In the genomic region with DNA sequence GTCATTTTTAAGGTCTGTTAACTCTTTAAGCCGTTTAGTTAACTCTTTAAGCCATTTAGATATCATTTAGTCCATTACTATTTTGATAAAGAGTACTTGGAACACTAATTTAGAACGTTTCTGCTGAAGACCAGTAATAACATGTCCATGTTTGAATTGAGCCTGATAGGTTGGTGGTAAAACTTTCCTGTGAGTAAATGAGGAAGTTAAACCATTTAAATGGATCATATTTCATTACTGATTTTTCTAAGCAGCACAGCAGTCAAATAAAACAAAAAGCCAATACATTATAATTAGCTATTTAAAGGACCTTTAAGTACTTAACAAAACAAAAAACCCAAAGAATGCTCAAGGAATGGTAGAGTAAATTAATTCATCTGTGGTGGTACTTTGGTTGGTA, we compare ENCODE assay signal across 23 cellular contexts. TPM values are rescaled to one million over a fixed set of nuclear protein-coding genes. Genes with fewer than 3 reads are reported as not detected.
A peak's percentile ranks its signal among the peaks of the same experiment; 100 is the strongest.
DNase-seq lines count a peak whose midpoint lies in the region; ATAC-seq and TF ChIP-seq lines count a peak whose summit lies in the region.
"Had no signal": no experiment of that assay in that cellular context is flagged by ENCODE, and none has a peak within 500 bp of the region (broad histone marks: within the 10 kb centered on the region; RNA-seq: fewer than 3 reads in every experiment).

No MANE protein-coding gene starts in this region.

- no peaks in the 10 kb centered on the region for H3K27me3 ChIP-seq in body of pancreas
- H3K27me3 ChIP-seq: BLaER1 treated with 17β-estradiol and CSF1 and Interleukin-3, amounts not matched to agents 10 nM and 100 nM; heart left ventricle; MG63; Peyer's patch; tibial artery had no signal

- no peaks in the 10 kb centered on the region for H3K36me3 ChIP-seq in body of pancreas (replicated peaks in 1 of 2; ENCODE audit: insufficient read depth in 1 of 2, low read depth in 2 of 2)
- H3K36me3 ChIP-seq: heart left ventricle, MG63, Peyer's patch, tibial artery had no signal

- DNase-seq in NCI-H1436 treated with DMSO at 0.1 percent for 48 hours (lab: John Stamatoyannopoulos, UW) (peak; percentile 40), NCI-H1436 (lab: John Stamatoyannopoulos, UW) (no peak), NOMO-1 treated with DMSO at 0.1 percent for 48 hours (lab: John Stamatoyannopoulos, UW; ENCODE audit: unreplicated experiment) (peak; percentile 81), epithelial cell of esophagus (ENCODE audit: low read depth) (peak; percentile 48), body of pancreas (no peak)
- DNase-seq: activated CD4-positive, alpha-beta T cell treated with anti-CD3 and anti-CD28 coated beads for 48 hours; activated effector memory CD4-positive, alpha-beta T cell treated with anti-CD3 and anti-CD28 coated beads, Interleukin-2, amount 50 U/mL, for 16 hours; amniotic stem cell; central memory CD4-positive, alpha-beta T cell; DMS 273 treated with DMSO at 0.1 percent for 48 hours; GM23248; heart left ventricle; MG63; NCI-H2227 treated with DMSO at 0.1 percent for 48 hours; Peyer's patch; retina; stimulated activated naive CD4-positive, alpha-beta T cell; T-helper 9 cell; tibial artery had no signal

- no peak for ATAC-seq in GM21367 (IDR thresholded peaks at IDR 0.05; ENCODE audit: unreplicated experiment)
- ATAC-seq in body of pancreas, result no peak
- no peak for ATAC-seq in GM19351 (IDR thresholded peaks at IDR 0.05; ENCODE audit: unreplicated experiment)
- ATAC-seq: heart left ventricle had no signal

- H3K4me1 ChIP-seq in body of pancreas, result peaks cover 9% of the 10 kb centered on the region
- H3K4me1 ChIP-seq: Peyer's patch had no signal

- no peak for TF ChIP-seq POLR2A in body of pancreas (IDR thresholded peaks at IDR 0.05)

- H3K4me1 Mint-ChIP-seq in IgD-negative memory B cell, result peaks cover 54 to 70% (median 59%) of the 10 kb centered on the region in 3 donors

- peak overlapping the region in 2 of 3 donors; percentile 54 to 83 for H3K27ac Mint-ChIP-seq in IgD-negative memory B cell

- intact Hi-C loops in body of pancreas (cut with DNase I), result no loop called here

- peaks cover 2 to 12% (median 4%) of the 10 kb centered on the region in 3 donors for H3K9me3 Mint-ChIP-seq in IgD-negative memory B cell

- no peaks in the 10 kb centered on the region for H3K27me3 Mint-ChIP-seq in IgD-negative memory B cell

- H3K4me3 ChIP-seq in epithelial cell of esophagus (ENCODE audit: low read length) (no peak overlapping the region), body of pancreas (no peak overlapping the region)
- H3K4me3 ChIP-seq: BLaER1 treated with 17β-estradiol and CSF1 and Interleukin-3, amounts not matched to agents 10 nM and 100 nM; GM23248; heart left ventricle; MG63; Peyer's patch; tibial artery had no signal

- peak overlapping the region in 3 of 4 donors; percentile 28 to 83 (median 82) for H3K4me3 Mint-ChIP-seq in IgD-negative memory B cell

- 49 to 57% methylated on average over 2 of the region's 2 CpGs for WGBS in body of pancreas, 2 donors

- no peak overlapping the region for H3K27ac ChIP-seq in body of pancreas
- H3K27ac ChIP-seq: BLaER1 treated with 17β-estradiol and CSF1 and Interleukin-3, amounts not matched to agents 10 nM and 100 nM; GM23248; heart left ventricle; Peyer's patch; tibial artery had no signal

- TF ChIP-seq CTCF in epithelial cell of esophagus (IDR thresholded peaks at IDR 0.05; ENCODE audit: insufficient read depth, low read depth, low read length, missing control alignments) (no peak), body of pancreas (IDR thresholded peaks at IDR 0.05) (no peak)

- no peaks in the 10 kb centered on the region for H3K36me3 Mint-ChIP-seq in IgD-negative memory B cell

- H3K9me3 ChIP-seq in body of pancreas, result peaks cover 0 to 4% (median 0%) of the 10 kb centered on the region in 3 donors
- H3K9me3 ChIP-seq: Peyer's patch had no signal

RNA-seq across cellular contexts. Expression of a gene that starts 29.4 kb away (rescaled TPM):
- polyA plus RNA-seq in IgD-negative memory B cell, result 23.3 TPM
- 1 to 10 TPM; 7.9 to 9.6 TPM for total RNA-seq in body of pancreas

RNA-seq across cellular contexts. Expression of a gene that starts 29.8 kb away (rescaled TPM):
- polyA plus RNA-seq in IgD-negative memory B cell, result 40.7 TPM
- 1 to 10 TPM in 1 of 2 donors, not detected in 1; 9.6 TPM for total RNA-seq in body of pancreas

Comparison
In these comparisons a context has a peak if more than half of its experiments do, and no peak if none do; other contexts are left out.
1. DNase-seq: peak in NCI-H1436 treated with DMSO at 0.1 percent for 48 hours (single experiment), NOMO-1 treated with DMSO at 0.1 percent for 48 hours (single experiment) and epithelial cell of esophagus (single experiment); none in NCI-H1436 (single experiment) and body of pancreas (0 of 4).